18 cellular contexts compared by ENCODE assay signal in the genomic region with DNA sequence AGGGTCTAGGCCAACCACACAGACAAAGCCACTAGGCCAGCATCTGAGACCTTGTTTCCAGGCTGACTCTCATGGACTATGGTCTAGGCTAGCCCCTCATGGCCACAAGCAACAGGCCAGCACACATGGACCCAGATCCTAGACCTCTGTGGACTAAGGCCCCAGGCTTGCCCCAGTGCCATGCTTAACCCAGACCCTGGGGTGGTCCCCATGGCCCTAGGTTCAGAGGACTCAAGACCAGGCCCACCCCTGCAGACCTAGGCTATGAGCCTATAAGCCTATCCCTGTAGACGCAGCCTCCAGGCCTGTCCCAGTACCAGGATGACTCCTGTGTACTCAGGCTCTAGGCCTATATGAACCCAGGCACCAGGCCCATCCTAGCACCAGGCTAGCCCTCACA. TPM values are rescaled to one million over a fixed set of nuclear protein-coding genes. Genes with fewer than 3 reads are reported as not detected.
DNase-seq lines count a peak whose midpoint lies in the region; ATAC-seq and TF ChIP-seq lines count a peak whose summit lies in the region.
"Had no signal": no experiment of that assay in that cellular context is flagged by ENCODE, and none has a peak within 500 bp of the region (broad histone marks: within the 10 kb centered on the region; RNA-seq: fewer than 3 reads in every experiment).

No MANE protein-coding gene starts in this region.

- H3K4me1 Mint-ChIP-seq in stimulated activated naive CD8-positive, alpha-beta T cell treated with anti-CD3 and anti-CD28 coated beads, Interleukin-15, amount 100 ng/mL, for 72 hours = no peaks in the 10 kb centered on the region
- H3K4me1 Mint-ChIP-seq in natural killer cell treated with Interleukin-12 subunit alpha and Interleukin-12 subunit beta and Interleukin-15 and Interleukin-18, amount 100 ng/mL, for 72 hours (ENCODE audit: low read depth in 2 of 2) = no peaks in the 10 kb centered on the region
- no peaks in the 10 kb centered on the region for H3K4me1 Mint-ChIP-seq in stimulated activated memory B cell treated with anti-CD40 and anti-IgM and Interleukin-4, amounts not matched to agents 10 μg/mL and 1 μg/mL and 100 μg/mL, for 72 hours
- H3K4me1 Mint-ChIP-seq in activated T-helper 17 cell treated with anti-CD3 and anti-CD28 coated beads, Interleukin-2, amount 50 U/mL, for 72 hours = no peaks in the 10 kb centered on the region
- H3K4me1 Mint-ChIP-seq: CD4-positive, alpha-beta memory T cell had no signal

- H3K9me2 ChIP-seq in PC-9 (ENCODE audit: insufficient read depth) = no peaks in the 10 kb centered on the region; the same call in 1 of the 2 replicates

- H2AFZ ChIP-seq in PC-9 = no peak overlapping the region

- intact Hi-C loops in PC-9 (cut with micrococcal nuclease; ENCODE audit: unreplicated experiment) = no loop called here

- H3K27ac ChIP-seq in PC-9 = no peak overlapping the region

- no peaks in the 10 kb centered on the region for H3K9me3 ChIP-seq in PC-9 (ENCODE audit: insufficient read depth, low read depth)
- H3K9me3 ChIP-seq: HAP-1 had no signal

- peaks cover 7 to 12% of the 10 kb centered on the region in 2 donors for H3K9me3 Mint-ChIP-seq in stimulated activated naive CD8-positive, alpha-beta T cell treated with anti-CD3 and anti-CD28 coated beads, Interleukin-15, amount 100 ng/mL, for 72 hours
- peaks cover 8% of the 10 kb centered on the region for H3K9me3 Mint-ChIP-seq in natural killer cell treated with Interleukin-12 subunit alpha and Interleukin-12 subunit beta and Interleukin-15 and Interleukin-18, amount 100 ng/mL, for 72 hours
- H3K9me3 Mint-ChIP-seq in stimulated activated memory B cell treated with anti-CD40 and anti-IgM and Interleukin-4, amounts not matched to agents 10 μg/mL and 1 μg/mL and 100 μg/mL, for 72 hours = peaks cover 16% of the 10 kb centered on the region
- H3K9me3 Mint-ChIP-seq in activated T-helper 17 cell treated with anti-CD3 and anti-CD28 coated beads, Interleukin-2, amount 50 U/mL, for 72 hours = peaks cover 7% of the 10 kb centered on the region

- H3K4me3 Mint-ChIP-seq in stimulated activated naive CD8-positive, alpha-beta T cell treated with anti-CD3 and anti-CD28 coated beads, Interleukin-15, amount 100 ng/mL, for 72 hours = no peak overlapping the region
- H3K4me3 Mint-ChIP-seq in natural killer cell treated with Interleukin-12 subunit alpha and Interleukin-12 subunit beta and Interleukin-15 and Interleukin-18, amount 100 ng/mL, for 72 hours = no peak overlapping the region
- H3K4me3 Mint-ChIP-seq in stimulated activated memory B cell treated with anti-CD40 and anti-IgM and Interleukin-4, amounts not matched to agents 10 μg/mL and 1 μg/mL and 100 μg/mL, for 72 hours = no peak overlapping the region
- H3K4me3 Mint-ChIP-seq in activated T-helper 17 cell treated with anti-CD3 and anti-CD28 coated beads, Interleukin-2, amount 50 U/mL, for 72 hours = no peak overlapping the region
- H3K4me3 Mint-ChIP-seq: CD4-positive, alpha-beta memory T cell; HFFc6 had no signal

- H3K36me3 Mint-ChIP-seq in natural killer cell treated with Interleukin-12 subunit alpha and Interleukin-12 subunit beta and Interleukin-15 and Interleukin-18, amount 100 ng/mL, for 72 hours = no peaks in the 10 kb centered on the region
- H3K36me3 Mint-ChIP-seq in stimulated activated memory B cell treated with anti-CD40 and anti-IgM and Interleukin-4, amounts not matched to agents 10 μg/mL and 1 μg/mL and 100 μg/mL, for 72 hours = no peaks in the 10 kb centered on the region
- H3K36me3 Mint-ChIP-seq in activated T-helper 17 cell treated with anti-CD3 and anti-CD28 coated beads, Interleukin-2, amount 50 U/mL, for 72 hours (ENCODE audit: low read depth) = no peaks in the 10 kb centered on the region
- H3K36me3 Mint-ChIP-seq: CD4-positive, alpha-beta memory T cell had no signal

- no peaks in the 10 kb centered on the region for H3K27me3 Mint-ChIP-seq in stimulated activated naive CD8-positive, alpha-beta T cell treated with anti-CD3 and anti-CD28 coated beads, Interleukin-15, amount 100 ng/mL, for 72 hours
- H3K27me3 Mint-ChIP-seq in natural killer cell treated with Interleukin-12 subunit alpha and Interleukin-12 subunit beta and Interleukin-15 and Interleukin-18, amount 100 ng/mL, for 72 hours = no peaks in the 10 kb centered on the region
- no peaks in the 10 kb centered on the region for H3K27me3 Mint-ChIP-seq in stimulated activated memory B cell treated with anti-CD40 and anti-IgM and Interleukin-4, amounts not matched to agents 10 μg/mL and 1 μg/mL and 100 μg/mL, for 72 hours
- no peaks in the 10 kb centered on the region for H3K27me3 Mint-ChIP-seq in activated T-helper 17 cell treated with anti-CD3 and anti-CD28 coated beads, Interleukin-2, amount 50 U/mL, for 72 hours
- H3K27me3 Mint-ChIP-seq: CD4-positive, alpha-beta memory T cell had no signal

- H3K4me2 ChIP-seq in PC-9 = no peak overlapping the region

- H3F3A ChIP-seq in PC-9 (ENCODE audit: insufficient read depth, low read depth) = no peaks in the 10 kb centered on the region

- H4K20me1 ChIP-seq in PC-9 (ENCODE audit: insufficient read depth) = no peaks in the 10 kb centered on the region

- DNase-seq in stimulated activated naive CD8-positive, alpha-beta T cell treated with anti-CD3 and anti-CD28 coated beads, Interleukin-15, amount 100 ng/mL, for 72 hours = no peak
- no peak for DNase-seq in stimulated activated naive CD8-positive, alpha-beta T cell treated with anti-CD3 and anti-CD28 coated beads, Interleukin-15, Interleukin-2, amounts not matched to agents 100 U/mL and 50 U/mL, for 24 hours
- DNase-seq in natural killer cell treated with Interleukin-12 subunit alpha and Interleukin-12 subunit beta and Interleukin-15 and Interleukin-18, amount 100 ng/mL, for 72 hours (ENCODE audit: low spot score) = no peak
- no peak for DNase-seq in PC-9
- DNase-seq: C1 segment of cervical spinal cord; Calu3; CD4-positive, alpha-beta memory T cell; COR-L47; DMS153; DND-41; GOT3; HFFc6 had no signal

- H3K79me2 ChIP-seq in PC-9 (ENCODE audit: low read depth) = no peaks in the 10 kb centered on the region

- no peak overlapping the region for H3K27ac Mint-ChIP-seq in stimulated activated naive CD8-positive, alpha-beta T cell treated with anti-CD3 and anti-CD28 coated beads, Interleukin-15, amount 100 ng/mL, for 72 hours
- no peak overlapping the region for H3K27ac Mint-ChIP-seq in natural killer cell treated with Interleukin-12 subunit alpha and Interleukin-12 subunit beta and Interleukin-15 and Interleukin-18, amount 100 ng/mL, for 72 hours
- H3K27ac Mint-ChIP-seq in stimulated activated memory B cell treated with anti-CD40 and anti-IgM and Interleukin-4, amounts not matched to agents 10 μg/mL and 1 μg/mL and 100 μg/mL, for 72 hours = no peak overlapping the region
- no peak overlapping the region for H3K27ac Mint-ChIP-seq in activated T-helper 17 cell treated with anti-CD3 and anti-CD28 coated beads, Interleukin-2, amount 50 U/mL, for 72 hours
- H3K27ac Mint-ChIP-seq: CD4-positive, alpha-beta memory T cell; HFFc6 had no signal

- H3K4me1 ChIP-seq in PC-9 (replicated peaks; ENCODE audit: insufficient read depth) = no peaks in the 10 kb centered on the region
- H3K4me1 ChIP-seq: HAP-1 had no signal

- no peak for TF ChIP-seq CTCF in PC-9 (conservative IDR thresholded peaks at IDR 0.05)

- no TSS peak for BruUV-seq in PC-9 (replicated peaks; lab: Mats Ljungman, UMichigan)

- H3K36me3 ChIP-seq in PC-9 (ENCODE audit: low read depth) = no peaks in the 10 kb centered on the region
- H3K36me3 ChIP-seq: HAP-1 had no signal

- CTCF ChIA-PET in PC-9 (lab: Charles Lee) = no interaction called here

- no peak overlapping the region for H3K4me3 ChIP-seq in PC-9
- H3K4me3 ChIP-seq: HAP-1 had no signal

- ATAC-seq in stimulated activated naive CD8-positive, alpha-beta T cell treated with anti-CD3 and anti-CD28 coated beads, Interleukin-15, amount 100 ng/mL, for 72 hours = peak; percentile 31
- no peak for ATAC-seq in stimulated activated naive CD8-positive, alpha-beta T cell treated with anti-CD3 and anti-CD28 coated beads, Interleukin-15, Interleukin-2, amounts not matched to agents 100 U/mL and 50 U/mL, for 24 hours
- peak; percentile 20 to 51 for ATAC-seq in natural killer cell treated with Interleukin-12 subunit alpha and Interleukin-12 subunit beta and Interleukin-15 and Interleukin-18, amount 100 ng/mL, for 72 hours
- ATAC-seq in stimulated activated memory B cell treated with anti-CD40 and anti-IgM and Interleukin-4, amounts not matched to agents 10 μg/mL and 1 μg/mL and 100 μg/mL, for 72 hours = peak; percentile 27
- no peak for ATAC-seq in HG03095 (IDR thresholded peaks at IDR 0.05; ENCODE audit: unreplicated experiment)
- no peak for ATAC-seq in activated T-helper 17 cell treated with anti-CD3 and anti-CD28 coated beads, Interleukin-2, amount 50 U/mL, for 72 hours (replicated peaks)

- POLR2A ChIA-PET in PC-9 (lab: Charles Lee; ENCODE audit: unreplicated experiment) = no interaction called here

- no peaks in the 10 kb centered on the region for H3K27me3 ChIP-seq in PC-9 (ENCODE audit: insufficient read depth, low read depth)

RNA-seq across cellular contexts. Expression of gene OR14A2, which starts 1.9 kb away (rescaled TPM):
- not detected for total RNA-seq in natural killer cell treated with Interleukin-12 subunit alpha and Interleukin-12 subunit beta and Interleukin-15 and Interleukin-18, amount 100 ng/mL, for 72 hours
- total RNA-seq in activated T-helper 17 cell treated with anti-CD3 and anti-CD28 coated beads, Interleukin-2, amount 50 U/mL, for 72 hours = not detected
- total RNA-seq in PC-9 (2021) = not detected in 2 replicates
- total RNA-seq: A172; A673; Calu3; CD4-positive, alpha-beta memory T cell; HFFc6 had no signal

RNA-seq across cellular contexts. Expression of gene OR1C1, which starts 10.5 kb away (rescaled TPM):
- not detected for total RNA-seq in natural killer cell treated with Interleukin-12 subunit alpha and Interleukin-12 subunit beta and Interleukin-15 and Interleukin-18, amount 100 ng/mL, for 72 hours
- total RNA-seq in activated T-helper 17 cell treated with anti-CD3 and anti-CD28 coated beads, Interleukin-2, amount 50 U/mL, for 72 hours = not detected
- total RNA-seq in PC-9 (2021) = not detected in 2 replicates
- total RNA-seq: A172; A673; Calu3; CD4-positive, alpha-beta memory T cell; HFFc6 had no signal

RNA-seq across cellular contexts. Expression of gene OR14K1, which starts 11.5 kb away (rescaled TPM):
- total RNA-seq in natural killer cell treated with Interleukin-12 subunit alpha and Interleukin-12 subunit beta and Interleukin-15 and Interleukin-18, amount 100 ng/mL, for 72 hours = not detected
- total RNA-seq in activated T-helper 17 cell treated with anti-CD3 and anti-CD28 coated beads, Interleukin-2, amount 50 U/mL, for 72 hours = not detected
- total RNA-seq in PC-9 (2021) = not detected in 2 replicates
- total RNA-seq: A172; A673; Calu3; CD4-positive, alpha-beta memory T cell; HFFc6 had no signal

RNA-seq across cellular contexts. Expression of gene OR6F1, which starts 33.4 kb away (rescaled TPM):
- total RNA-seq in natural killer cell treated with Interleukin-12 subunit alpha and Interleukin-12 subunit beta and Interleukin-15 and Interleukin-18, amount 100 ng/mL, for 72 hours = not detected
- total RNA-seq in activated T-helper 17 cell treated with anti-CD3 and anti-CD28 coated beads, Interleukin-2, amount 50 U/mL, for 72 hours = not detected
- total RNA-seq in PC-9 (2021) = not detected in 2 replicates
- total RNA-seq: A172; A673; Calu3; CD4-positive, alpha-beta memory T cell; HFFc6 had no signal

Comparison
In these comparisons a context has a peak if more than half of its experiments do, and no peak if none do; other contexts are left out.
1. ATAC-seq: peak in stimulated activated naive CD8-positive, alpha-beta T cell treated with anti-CD3 and anti-CD28 coated beads, Interleukin-15, amount 100 ng/mL, for 72 hours (single experiment), natural killer cell treated with Interleukin-12 subunit alpha and Interleukin-12 subunit beta and Interleukin-15 and Interleukin-18, amount 100 ng/mL, for 72 hours (2 of 2) and stimulated activated memory B cell treated with anti-CD40 and anti-IgM and Interleukin-4, amounts not matched to agents 10 μg/mL and 1 μg/mL and 100 μg/mL, for 72 hours (single experiment); none in stimulated activated naive CD8-positive, alpha-beta T cell treated with anti-CD3 and anti-CD28 coated beads, Interleukin-15, Interleukin-2, amounts not matched to agents 100 U/mL and 50 U/mL, for 24 hours (single experiment), HG03095 (single experiment) and activated T-helper 17 cell treated with anti-CD3 and anti-CD28 coated beads, Interleukin-2, amount 50 U/mL, for 72 hours (single experiment).